14 cellular contexts compared by ENCODE assay signal in genomic region chr17:7038025-7038862, GRCh38. TPM values are rescaled to one million over a fixed set of nuclear protein-coding genes. Genes with fewer than 3 reads are reported as not detected.
DNase-seq lines count a peak whose midpoint lies in the region; ATAC-seq, FAIRE-seq and TF ChIP-seq lines count a peak whose summit lies in the region.
"Had no signal": no experiment of that assay in that cellular context is flagged by ENCODE, and none has a peak within 500 bp of the region (broad histone marks: within the 10 kb centered on the region; RNA-seq: fewer than 3 reads in every experiment).

No MANE protein-coding gene starts in this region.

- H3K27me3 ChIP-seq in Peyer's patch (peaks cover 0 to 6% of the 10 kb centered on the region in 2 donors), H1 (replicated peaks in 1 of 4; ENCODE audit: control insufficient read depth in 3 of 4, extremely low read depth in 1 of 4, insufficient read depth in 3 of 4, low read length in 3 of 4) (peaks cover 1 to 15% (median 13%) of the 10 kb centered on the region in 4 experiments)

- no peak overlapping the region for H2BK120ac ChIP-seq in H1 (replicated peaks; ENCODE audit: low read depth, low read length)

- H3K4me1 Mint-ChIP-seq in activated CD8-positive, alpha-beta memory T cell treated with anti-CD3 and anti-CD28 coated beads, Interleukin-2, amount 10 ng/mL, durations not matched to agents 7 days and 5 days = peaks cover 67% of the 10 kb centered on the region
- peaks cover 16% of the 10 kb centered on the region for H3K4me1 Mint-ChIP-seq in progenitor cell of endocrine pancreas (ENCODE audit: low read depth)

- no peak overlapping the region for H3K4ac ChIP-seq in H1 (replicated peaks; ENCODE audit: insufficient read length, low read depth, low read length)

- peak overlapping the region in 1 of 4 donors; percentile 22 for H3K4me3 ChIP-seq in Peyer's patch
- no peak overlapping the region for H3K4me3 ChIP-seq in H1 (ENCODE audit: extremely low read depth in 1 of 4, insufficient read depth in 2 of 4, low read depth in 3 of 4, low read length in 4 of 4)

- H3K4me2 ChIP-seq in H1 (ENCODE audit: insufficient read depth in 1 of 2, low read depth in 2 of 2, low read length in 2 of 2) = no peak overlapping the region; a peak in 1 of 4 replicates
- H3K4me2 ChIP-seq: KMS-11 had no signal

- no peak for ATAC-seq in activated CD8-positive, alpha-beta memory T cell treated with anti-CD3 and anti-CD28 coated beads, Interleukin-2, amount 10 ng/mL, durations not matched to agents 7 days and 5 days
- ATAC-seq: activated CD4-positive, alpha-beta T cell treated with anti-CD3 and anti-CD28 coated beads for 36 hours had no signal

- peak overlapping the region; percentile 8 for H3K4me3 Mint-ChIP-seq in activated CD8-positive, alpha-beta memory T cell treated with anti-CD3 and anti-CD28 coated beads, Interleukin-2, amount 10 ng/mL, durations not matched to agents 7 days and 5 days
- H3K4me3 Mint-ChIP-seq in progenitor cell of endocrine pancreas (ENCODE audit: low read depth) = peak overlapping the region; percentile 36

- no peak overlapping the region for H3K18ac ChIP-seq in H1 (ENCODE audit: extremely low read depth, low read length)

- no peaks in the 10 kb centered on the region for H3K27me3 Mint-ChIP-seq in activated CD8-positive, alpha-beta memory T cell treated with anti-CD3 and anti-CD28 coated beads, Interleukin-2, amount 10 ng/mL, durations not matched to agents 7 days and 5 days
- peaks cover 23% of the 10 kb centered on the region for H3K27me3 Mint-ChIP-seq in progenitor cell of endocrine pancreas
- H3K27me3 Mint-ChIP-seq: activated CD4-positive, alpha-beta T cell treated with anti-CD3 and anti-CD28 coated beads for 36 hours had no signal

- no peak overlapping the region; the same call in 1 of the 2 replicates for H4K8ac ChIP-seq in H1 (ENCODE audit: extremely low read depth, insufficient read depth, low read length)

- no peak overlapping the region for H2BK20ac ChIP-seq in H1 (ENCODE audit: low read length)

- TF ChIP-seq CTCF in Peyer's patch (IDR thresholded peaks at IDR 0.05) = no peak
- peak in 2 of 3 experiments; percentile 24 to 37; a peak in 2 of 4 replicates for TF ChIP-seq CTCF in H1 (IDR thresholded peaks at IDR 0.05; ENCODE audit: control extremely low read depth in 1 of 3, insufficient read depth in 1 of 3, low read depth in 1 of 3, low read length in 3 of 3)
- TF ChIP-seq CTCF in progenitor cell of endocrine pancreas (IDR thresholded peaks at IDR 0.05; ENCODE audit: unreplicated experiment) = no peak

- H2BK15ac ChIP-seq in H1 (ENCODE audit: low read length) = no peak overlapping the region

- H3K79me2 ChIP-seq in H1 (ENCODE audit: control insufficient read depth in 1 of 2, insufficient read depth in 2 of 2, low read length in 2 of 2) = no peaks in the 10 kb centered on the region

- FAIRE-seq in H1 (lab: Jason Lieb, UNC) = no peak

- no peak overlapping the region for H2AFZ ChIP-seq in H1 (ENCODE audit: low read length)

- no peak for TF ChIP-seq RAD21 in H1 (IDR thresholded peaks at IDR 0.05 in 1 of 2, conservative IDR thresholded peaks at IDR 0.05 in 1 of 2; ENCODE audit: low read depth in 2 of 2, low read length in 2 of 2)

- H3K9me3 Mint-ChIP-seq in activated CD8-positive, alpha-beta memory T cell treated with anti-CD3 and anti-CD28 coated beads, Interleukin-2, amount 10 ng/mL, durations not matched to agents 7 days and 5 days (ENCODE audit: low read depth) = no peaks in the 10 kb centered on the region
- no peaks in the 10 kb centered on the region for H3K9me3 Mint-ChIP-seq in progenitor cell of endocrine pancreas (ENCODE audit: low read depth)

- H3K36me3 ChIP-seq in Peyer's patch (no peaks in the 10 kb centered on the region), H1 (ENCODE audit: control insufficient read depth in 2 of 4, insufficient read depth in 4 of 4, low read length in 3 of 4) (no peaks in the 10 kb centered on the region)

- H2AK5ac ChIP-seq in H1 (ENCODE audit: low read depth, low read length) = 0 out of 2 replicates have a peak overlapping the region, but pooled peaks have one; percentile 65

- peaks cover 7% of the 10 kb centered on the region for H3K36me3 Mint-ChIP-seq in activated CD8-positive, alpha-beta memory T cell treated with anti-CD3 and anti-CD28 coated beads, Interleukin-2, amount 10 ng/mL, durations not matched to agents 7 days and 5 days
- no peaks in the 10 kb centered on the region for H3K36me3 Mint-ChIP-seq in progenitor cell of endocrine pancreas (ENCODE audit: insufficient read depth)

- H4K5ac ChIP-seq in H1 (ENCODE audit: insufficient read length, low read depth, low read length) = no peak overlapping the region

- DNase-seq in activated CD8-positive, alpha-beta memory T cell treated with anti-CD3 and anti-CD28 coated beads, Interleukin-2, amount 10 ng/mL, durations not matched to agents 7 days and 5 days = no peak
- DNase-seq in activated CD8-positive, alpha-beta memory T cell treated with anti-CD3 and anti-CD28 coated beads, Interleukin-2, amount 50 U/mL, for 4 hours = no peak
- DNase-seq in Peyer's patch (peak in 2 of 3 donors; percentile 57 to 59), H1 (ENCODE audit: low read depth in 1 of 2, low spot score in 2 of 2) (no peak), progenitor cell of endocrine pancreas (ENCODE audit: low spot score, unreplicated experiment) (no peak), NCI-H2107 (lab: John Stamatoyannopoulos, UW) (no peak), GDM1 (lab: John Stamatoyannopoulos, UW) (no peak), SKM-1 treated with dmso at 0.1 percent for 144 hours (lab: John Stamatoyannopoulos, UW; ENCODE audit: unreplicated experiment) (no peak)
- DNase-seq: activated CD4-positive, alpha-beta T cell treated with anti-CD3 and anti-CD28 coated beads for 36 hours; cortex of kidney; mesenchymal stem cell; NCI-H1694 treated with DMSO at 0.1 percent for 48 hours had no signal

- H3K9me3 ChIP-seq in Peyer's patch (no peaks in the 10 kb centered on the region), H1 (ENCODE audit: insufficient read depth in 2 of 2, low read depth in 1 of 2, low read length in 1 of 2) (no peaks in the 10 kb centered on the region)

- CTCF ChIA-PET in activated CD8-positive, alpha-beta memory T cell treated with anti-CD3 and anti-CD28 coated beads, Interleukin-2, amount 10 ng/mL, durations not matched to agents 7 days and 5 days (lab: Charles Lee) = interaction anchor here (0.7 to 3.8 kb wide), 6 partner anchors 8 to 183 kb away, joined by 3 to 20 read pairs (median 4); no protein-coding TSS in a partner anchor
- CTCF ChIA-PET in H1 (lab: Charles Lee; ENCODE audit: partially characterized antibody) = interaction anchor here (0.8 to 2.2 kb wide), 14 partner anchors 8 to 195 kb away, joined by 3 to 9 read pairs (median 4); partner anchors contain the start of gene ASGR1

- no peak overlapping the region for H3K56ac ChIP-seq in H1 (replicated peaks; ENCODE audit: insufficient read length, low read depth, low read length)

- H3K4me1 ChIP-seq in Peyer's patch (peaks cover 7 to 33% (median 24%) of the 10 kb centered on the region in 4 donors), H1 (replicated peaks in 1 of 4; ENCODE audit: control insufficient read depth in 3 of 4, insufficient read depth in 4 of 4, low read length in 3 of 4) (peaks cover 4 to 20% (median 10%) of the 10 kb centered on the region in 4 experiments)

- no peak for TF ChIP-seq EP300 in H1 (IDR thresholded peaks at IDR 0.05; ENCODE audit: borderline replicate concordance in 1 of 2, low read depth in 2 of 2, low read length in 2 of 2)

- POLR2A ChIA-PET in H1 (lab: Charles Lee; ENCODE audit: partially characterized antibody) = interaction anchor here (0.7 to 1.8 kb wide), 3 partner anchors 8 to 205 kb away, joined by 3 to 4 read pairs (median 3); partner anchors contain the start of gene GABARAP

- no peak overlapping the region for H4K91ac ChIP-seq in H1 (replicated peaks; ENCODE audit: insufficient read length, low read length)

- no peak overlapping the region for H3K14ac ChIP-seq in H1 (ENCODE audit: insufficient read length)

- peaks cover 25% of the 10 kb centered on the region; the same call in 1 of the 2 replicates for H3K23me2 ChIP-seq in H1 (ENCODE audit: low read depth, low read length)

- peaks cover 0 to 9% of the 10 kb centered on the region in 2 experiments for H4K20me1 ChIP-seq in H1 (replicated peaks in 1 of 2; ENCODE audit: control insufficient read depth in 1 of 2, insufficient read depth in 2 of 2, low read length in 2 of 2)

- H3K79me1 ChIP-seq in H1 (ENCODE audit: low read depth, low read length) = no peaks in the 10 kb centered on the region

- no peak overlapping the region for H3K9ac ChIP-seq in H1 (replicated peaks in 1 of 4; ENCODE audit: extremely low read depth in 1 of 4, low read depth in 3 of 4, low read length in 3 of 4)
- H3K9ac ChIP-seq: KMS-11 had no signal

- H2BK12ac ChIP-seq in H1 (ENCODE audit: low read depth, low read length) = peak overlapping the region; percentile 17; the same call in 1 of the 2 replicates

- H3K23ac ChIP-seq in H1 (ENCODE audit: insufficient read length) = no peak overlapping the region

- 88% methylated on average over 19 of the region's 19 CpGs; no CpG with 5 or more reads in 1 of the 2 experiments for whole genome bisulfite sequencing in H1 (ENCODE audit: extremely low coverage in 1 of 2, insufficient coverage in 1 of 2, insufficient read length in 1 of 2, insufficient replicate concordance in 2 of 2, low coverage in 1 of 2, low lambda C conversion rate in 2 of 2, missing lambda C conversion rate in 1 of 2), 2 experiments

- H3K27ac Mint-ChIP-seq in activated CD8-positive, alpha-beta memory T cell treated with anti-CD3 and anti-CD28 coated beads, Interleukin-2, amount 10 ng/mL, durations not matched to agents 7 days and 5 days = no peak overlapping the region
- peak overlapping the region; percentile 63 for H3K27ac Mint-ChIP-seq in progenitor cell of endocrine pancreas
- H3K27ac Mint-ChIP-seq: activated CD4-positive, alpha-beta T cell treated with anti-CD3 and anti-CD28 coated beads for 36 hours had no signal

- TF ChIP-seq POLR2A in Peyer's patch (IDR thresholded peaks at IDR 0.05) = no peak
- TF ChIP-seq POLR2A in H1 (IDR thresholded peaks at IDR 0.05; ENCODE audit: control extremely low read depth in 1 of 2, low read depth in 2 of 2, low read length in 2 of 2) = no peak

- H2BK5ac ChIP-seq in H1 (ENCODE audit: low read depth, low read length) = no peak overlapping the region

- H3K27ac ChIP-seq in Peyer's patch (peak overlapping the region in 1 of 4 donors; percentile 64), H1 (ENCODE audit: low read depth, low read length) (no peak overlapping the region)
- H3K27ac ChIP-seq: KMS-11 had no signal

RNA-seq across cellular contexts. Expression of gene SLC16A13, which starts 2.4 kb away (rescaled TPM):
- total RNA-seq in activated CD8-positive, alpha-beta memory T cell treated with anti-CD3 and anti-CD28 coated beads, Interleukin-2, amount 10 ng/mL, durations not matched to agents 7 days and 5 days = 10 to 100 TPM; 19.0 to 34.1 TPM
- 10 to 100 TPM in 1 of 4 donors, 1 to 10 TPM in 3; 7.5 to 16.4 (median 8.8) TPM for total RNA-seq in Peyer's patch
- 4.7 and 5.8 TPM in 2 replicates for total RNA-seq in H1 (2021; fragmentation: NEBNext Ultra II Directional; extraction: Animal tissue kit (Norgen Biotek cat#: 25700))
- polyA plus RNA-seq in H1 (2011; rRNA removed) = 5.4 and 7.7 TPM in 2 replicates
- polyA plus RNA-seq in H1 (2011; cell fraction: cytosol; rRNA removed) = 2.0 TPM
- polyA plus RNA-seq in H1 (2011; cell fraction: nucleus; rRNA removed) = 5.5 TPM
- polyA plus RNA-seq in H1 (2012, experiment 1 of 2) = 3.7 to 6.5 TPM (median 5.0 TPM) in 4 replicates
- polyA plus RNA-seq in H1 (2012, experiment 2 of 2) = 5.2 TPM
- polyA plus RNA-seq in H1 (2013, experiment 1 of 2) = 6.3 TPM
- polyA plus RNA-seq in H1 (2013, experiment 2 of 2) = 7.1 TPM
- polyA minus RNA-seq in H1 (2011; rRNA and poly(A)+ RNA removed) = 5.3 and 6.2 TPM in 2 replicates
- polyA minus RNA-seq in H1 (2011; cell fraction: cytosol; rRNA and poly(A)+ RNA removed) = 2.1 TPM
- polyA minus RNA-seq in H1 (2011; cell fraction: nucleus; rRNA and poly(A)+ RNA removed) = 8.0 TPM
- 19.6 and 20.3 TPM in 2 replicates for total RNA-seq in progenitor cell of endocrine pancreas

RNA-seq across cellular contexts. Expression of gene SLC16A11, which starts 5.6 kb away (rescaled TPM):
- total RNA-seq in activated CD8-positive, alpha-beta memory T cell treated with anti-CD3 and anti-CD28 coated beads, Interleukin-2, amount 10 ng/mL, durations not matched to agents 7 days and 5 days = 1 to 10 TPM; 1.2 to 1.3 TPM
- total RNA-seq in Peyer's patch = 1 to 10 TPM in 1 of 4 donors, under 1 TPM in 1, not detected in 2; 0.94 to 1.1 TPM
- 0.35 and 0.67 TPM in 2 replicates for total RNA-seq in H1 (2021; fragmentation: NEBNext Ultra II Directional; extraction: Animal tissue kit (Norgen Biotek cat#: 25700))
- 0.39 and 0.85 TPM in 2 replicates for polyA plus RNA-seq in H1 (2011; rRNA removed)
- polyA plus RNA-seq in H1 (2011; cell fraction: cytosol; rRNA removed) = 0.47 TPM
- 2.1 TPM for polyA plus RNA-seq in H1 (2011; cell fraction: nucleus; rRNA removed)
- 0.19 to 0.96 TPM (median 0.62 TPM) in 4 replicates for polyA plus RNA-seq in H1 (2012, experiment 1 of 2)
- polyA plus RNA-seq in H1 (2012, experiment 2 of 2) = 0.34 TPM
- polyA plus RNA-seq in H1 (2013, experiment 1 of 2) = 0.65 TPM
- polyA plus RNA-seq in H1 (2013, experiment 2 of 2) = 0.57 TPM
- polyA minus RNA-seq in H1 (2011; rRNA and poly(A)+ RNA removed) = 0.10 TPM in 1 of 2 replicates, not detected in the other
- not detected for polyA minus RNA-seq in H1 (2011; cell fraction: cytosol; rRNA and poly(A)+ RNA removed)
- polyA minus RNA-seq in H1 (2011; cell fraction: nucleus; rRNA and poly(A)+ RNA removed) = 0.90 TPM
- total RNA-seq in progenitor cell of endocrine pancreas = 0.84 and 1.4 TPM in 2 replicates
- total RNA-seq: SK-MEL-5 had no signal

RNA-seq across cellular contexts. Expression of gene BCL6B, which starts 15.4 kb away (rescaled TPM):
- 1 to 10 TPM in 1 of 2 experiments, under 1 TPM in 1; 0.85 to 6.7 TPM for total RNA-seq in activated CD8-positive, alpha-beta memory T cell treated with anti-CD3 and anti-CD28 coated beads, Interleukin-2, amount 10 ng/mL, durations not matched to agents 7 days and 5 days
- total RNA-seq in Peyer's patch (1 to 10 TPM in 2 of 4 donors, under 1 TPM in 2; 0.57 to 9.9 (median 1.4) TPM), progenitor cell of endocrine pancreas (0.09 TPM in 1 of 2 replicates, not detected in the other)
- 7.4 and 8.7 TPM in 2 replicates for total RNA-seq in H1 (2021; fragmentation: NEBNext Ultra II Directional; extraction: Animal tissue kit (Norgen Biotek cat#: 25700))
- 6.6 and 7.0 TPM in 2 replicates for polyA plus RNA-seq in H1 (2011; rRNA removed)
- polyA plus RNA-seq in H1 (2011; cell fraction: cytosol; rRNA removed) = 3.5 TPM
- polyA plus RNA-seq in H1 (2011; cell fraction: nucleus; rRNA removed) = 10.1 TPM
- 8.1 to 10.9 TPM (median 8.9 TPM) in 4 replicates for polyA plus RNA-seq in H1 (2012, experiment 1 of 2)
- polyA plus RNA-seq in H1 (2012, experiment 2 of 2) = 8.4 TPM
- polyA plus RNA-seq in H1 (2013, experiment 1 of 2) = 5.3 TPM
- 4.8 TPM for polyA plus RNA-seq in H1 (2013, experiment 2 of 2)
- 3.6 and 6.1 TPM in 2 replicates for polyA minus RNA-seq in H1 (2011; rRNA and poly(A)+ RNA removed)
- polyA minus RNA-seq in H1 (2011; cell fraction: cytosol; rRNA and poly(A)+ RNA removed) = 4.3 TPM
- polyA minus RNA-seq in H1 (2011; cell fraction: nucleus; rRNA and poly(A)+ RNA removed) = 8.0 TPM
- total RNA-seq: SK-MEL-5 had no signal

RNA-seq across cellular contexts. Expression of gene RNASEK, which starts 25.8 kb away (rescaled TPM):
- 100 to 1,000 TPM; 121 to 205 TPM for total RNA-seq in activated CD8-positive, alpha-beta memory T cell treated with anti-CD3 and anti-CD28 coated beads, Interleukin-2, amount 10 ng/mL, durations not matched to agents 7 days and 5 days
- 100 to 1,000 TPM in 2 of 4 donors, 10 to 100 TPM in 2; 56.9 to 138 (median 109) TPM for total RNA-seq in Peyer's patch
- 149 and 159 TPM in 2 replicates for total RNA-seq in H1 (2021; fragmentation: NEBNext Ultra II Directional; extraction: Animal tissue kit (Norgen Biotek cat#: 25700))
- 133 and 147 TPM in 2 replicates for polyA plus RNA-seq in H1 (2011; rRNA removed)
- 102 TPM for polyA plus RNA-seq in H1 (2011; cell fraction: cytosol; rRNA removed)
- 164 TPM for polyA plus RNA-seq in H1 (2011; cell fraction: nucleus; rRNA removed)
- polyA plus RNA-seq in H1 (2012, experiment 1 of 2) = 283 to 334 TPM (median 310 TPM) in 4 replicates
- polyA plus RNA-seq in H1 (2012, experiment 2 of 2) = 974 TPM
- 394 TPM for polyA plus RNA-seq in H1 (2013, experiment 1 of 2)
- polyA plus RNA-seq in H1 (2013, experiment 2 of 2) = 462 TPM
- polyA minus RNA-seq in H1 (2011; rRNA and poly(A)+ RNA removed) = 33.1 and 47.8 TPM in 2 replicates
- 88.6 TPM for polyA minus RNA-seq in H1 (2011; cell fraction: cytosol; rRNA and poly(A)+ RNA removed)
- polyA minus RNA-seq in H1 (2011; cell fraction: nucleus; rRNA and poly(A)+ RNA removed) = 38.3 TPM
- 168 and 178 TPM in 2 replicates for total RNA-seq in progenitor cell of endocrine pancreas

RNA-seq across cellular contexts. Expression of gene CLEC10A, which starts 41.8 kb away (rescaled TPM):
- not detected for total RNA-seq in activated CD8-positive, alpha-beta memory T cell treated with anti-CD3 and anti-CD28 coated beads, Interleukin-2, amount 10 ng/mL, durations not matched to agents 7 days and 5 days
- total RNA-seq in Peyer's patch = 1 to 10 TPM; 1.8 to 9.9 (median 5.6) TPM
- not detected in 2 replicates for total RNA-seq in H1 (2021; fragmentation: NEBNext Ultra II Directional; extraction: Animal tissue kit (Norgen Biotek cat#: 25700))
- polyA plus RNA-seq in H1 (2011; rRNA removed) = 0.17 TPM in 1 of 2 replicates, not detected in the other
- polyA plus RNA-seq in H1 (2011; cell fraction: cytosol; rRNA removed) = not detected
- polyA plus RNA-seq in H1 (2011; cell fraction: nucleus; rRNA removed) = not detected
- polyA plus RNA-seq in H1 (2012, experiment 1 of 2) = not detected in 4 replicates
- polyA plus RNA-seq in H1 (2012, experiment 2 of 2) = not detected
- polyA plus RNA-seq in H1 (2013, experiment 1 of 2) = not detected
- not detected for polyA plus RNA-seq in H1 (2013, experiment 2 of 2)
- polyA minus RNA-seq in H1 (2011; rRNA and poly(A)+ RNA removed) = not detected in 2 replicates
- not detected for polyA minus RNA-seq in H1 (2011; cell fraction: cytosol; rRNA and poly(A)+ RNA removed)
- polyA minus RNA-seq in H1 (2011; cell fraction: nucleus; rRNA and poly(A)+ RNA removed) = not detected
- not detected in 2 replicates for total RNA-seq in progenitor cell of endocrine pancreas
- total RNA-seq: activated CD4-positive, alpha-beta T cell treated with anti-CD3 and anti-CD28 coated beads for 36 hours; SK-MEL-5 had no signal

Comparison
In these comparisons a context has a peak if more than half of its experiments do, and no peak if none do; other contexts are left out.
1. DNase-seq: peak in Peyer's patch (2 of 3); none in activated CD8-positive, alpha-beta memory T cell treated with anti-CD3 and anti-CD28 coated beads, Interleukin-2, amount 10 ng/mL, durations not matched to agents 7 days and 5 days (single experiment), activated CD8-positive, alpha-beta memory T cell treated with anti-CD3 and anti-CD28 coated beads, Interleukin-2, amount 50 U/mL, for 4 hours (single experiment), H1 (0 of 2), progenitor cell of endocrine pancreas (single experiment), NCI-H2107 (single experiment), GDM1 (single experiment) and SKM-1 treated with dmso at 0.1 percent for 144 hours (single experiment).
2. CTCF ChIP-seq: peak in H1 (2 of 3); none in Peyer's patch (0 of 6) and progenitor cell of endocrine pancreas (single experiment).